Comparison of ENCODE assay signal across 8 cellular contexts in genomic region chr10:22340362-22341189, GRCh38. TPM values are rescaled to one million over a fixed set of nuclear protein-coding genes. Genes with fewer than 3 reads are reported as not detected.
DNase-seq lines count a peak whose midpoint lies in the region; ATAC-seq and TF ChIP-seq lines count a peak whose summit lies in the region.

No MANE protein-coding gene starts in this region.

- TF ChIP-seq POLR2A in testis (IDR thresholded peaks at IDR 0.05): no peak

- peak overlapping the region; percentile 89 for H3K27ac Mint-ChIP-seq in mesothelial cell of epicardium

- DNase-seq in AG20443 (ENCODE audit: low spot score) (peak; percentile 87), NCI-H2196 treated with DMSO at 0.1 percent for 48 hours (lab: John Stamatoyannopoulos, UW; ENCODE audit: unreplicated experiment) (peak; percentile 36), epithelial cell of esophagus (ENCODE audit: low read depth) (peak; percentile 69), mesothelial cell of epicardium (ENCODE audit: low spot score in 2 of 2, unreplicated experiment in 2 of 2) (peak; percentile 58 to 79), testis (peak; percentile 82)
- peak; percentile 87 for DNase-seq in activated CD8-positive, alpha-beta memory T cell treated with anti-CD3 and anti-CD28 coated beads for 24 hours

- WGBS in testis, 2 donors: 0 to 2% methylated on average over 14 to 85 of the region's 96 CpGs

- ATAC-seq in GM18517 (IDR thresholded peaks at IDR 0.05; ENCODE audit: unreplicated experiment) (peak; percentile 42), HG02973 (IDR thresholded peaks at IDR 0.05; ENCODE audit: unreplicated experiment) (peak; percentile 38)

- H3K4me3 Mint-ChIP-seq in mesothelial cell of epicardium: peak overlapping the region; percentile 83

- H3K27me3 ChIP-seq in testis: no peaks in the 10 kb centered on the region

- intact Hi-C loops in testis (cut with DNase I; ENCODE audit: low total_unique reads): loop anchor here (10.0 kb wide), 1 partner anchor 94 kb away; no protein-coding TSS in a partner anchor

- H3K27me3 Mint-ChIP-seq in mesothelial cell of epicardium (ENCODE audit: low read depth): peaks cover 91% of the 10 kb centered on the region

- H3K9me3 Mint-ChIP-seq in mesothelial cell of epicardium: no peaks in the 10 kb centered on the region

- H3K4me1 Mint-ChIP-seq in mesothelial cell of epicardium: peaks cover 8% of the 10 kb centered on the region

- TF ChIP-seq CTCF in epithelial cell of esophagus (IDR thresholded peaks at IDR 0.05; ENCODE audit: insufficient read depth, low read depth, low read length, missing control alignments) (no peak), mesothelial cell of epicardium (IDR thresholded peaks at IDR 0.05; ENCODE audit: unreplicated experiment) (no peak), testis (IDR thresholded peaks at IDR 0.05) (no peak)

- H3K4me3 ChIP-seq in epithelial cell of esophagus (ENCODE audit: low read length) (peak overlapping the region; percentile 63), testis (peak overlapping the region; percentile 84 to 94)

- peaks cover 2% of the 10 kb centered on the region for H3K36me3 Mint-ChIP-seq in mesothelial cell of epicardium

- no peaks in the 10 kb centered on the region for H3K36me3 ChIP-seq in testis (ENCODE audit: low read depth, missing control alignments)

- H3K9me3 ChIP-seq in testis: no peaks in the 10 kb centered on the region

- H3K27ac ChIP-seq in testis: peak overlapping the region; percentile 98 to 99

- peaks cover 11% of the 10 kb centered on the region for H3K4me1 ChIP-seq in testis

RNA-seq across cellular contexts. Expression of gene SPAG6, which starts 4.7 kb away (rescaled TPM):
- total RNA-seq in mesothelial cell of epicardium: 0.16 to 0.45 TPM (median 0.18 TPM) in 3 replicates
- 100 to 1,000 TPM in 1 of 2 donors, 10 to 100 TPM in 1; 77.4 to 103 TPM for total RNA-seq in testis
- 258 TPM for polyA plus RNA-seq in testis (ENCODE audit: insufficient read depth, low read depth, low replicate concordance)

RNA-seq across cellular contexts. Expression of gene BMI1, which starts 19.7 kb away (rescaled TPM):
- total RNA-seq in mesothelial cell of epicardium (45.2 to 52.3 TPM (median 52.1 TPM) in 3 replicates), testis (100 to 1,000 TPM; 111 to 120 TPM)
- 56.3 TPM for polyA plus RNA-seq in testis (ENCODE audit: insufficient read depth, low read depth, low replicate concordance)

RNA-seq across cellular contexts. Expression of gene COMMD3, which starts 24.4 kb away (rescaled TPM):
- total RNA-seq in mesothelial cell of epicardium: 57.3 to 61.3 TPM (median 58.9 TPM) in 3 replicates
- 10 to 100 TPM; 40.6 to 42.5 TPM for total RNA-seq in testis
- polyA plus RNA-seq in testis (ENCODE audit: insufficient read depth, low read depth, low replicate concordance): 70.2 TPM

Comparison
In these comparisons a context has a peak if more than half of its experiments do, and no peak if none do; other contexts are left out.
1. Peak in every context shown above with its lines: DNase-seq, ATAC-seq, H3K4me3 ChIP-seq and H3K27ac ChIP-seq.
2. DNase-seq: peak in every context shown above with its lines; median percentile 87 in AG20443; 87 in activated CD8-positive, alpha-beta memory T cell treated with anti-CD3 and anti-CD28 coated beads for 24 hours; 82 in testis; 69 in epithelial cell of esophagus; 68 in mesothelial cell of epicardium; 36 in NCI-H2196 treated with DMSO at 0.1 percent for 48 hours.
3. RNA of gene SPAG6, which starts 4.7 kb away (total RNA-seq): 77.4 to 103 TPM in testis; 0.16 to 0.45 TPM in mesothelial cell of epicardium; every median in the first group is over 10 times any median in the second.